ENCODE assay signal across 9 cellular contexts in the genomic region with DNA sequence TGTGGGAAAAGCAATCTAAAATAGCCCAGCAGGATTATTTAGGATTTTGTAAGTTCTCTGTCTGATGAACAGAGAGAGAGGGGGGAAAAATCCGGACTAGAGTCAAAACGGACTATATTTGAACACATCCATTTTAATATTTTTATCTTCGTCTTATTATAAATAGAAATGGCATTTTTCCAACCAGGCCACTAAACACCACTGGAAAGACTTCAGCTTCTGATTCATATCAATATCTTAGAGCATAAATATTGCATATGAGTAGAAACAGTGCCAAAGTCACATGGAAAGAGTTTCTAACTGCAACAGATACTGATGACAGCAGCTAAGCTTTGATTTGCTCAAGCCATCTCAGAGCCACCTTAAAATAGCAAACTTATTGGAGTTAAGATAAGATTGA. TPM values are rescaled to one million over a fixed set of nuclear protein-coding genes. Genes with fewer than 3 reads are reported as not detected.
DNase-seq lines count a peak whose midpoint lies in the region; ATAC-seq, FAIRE-seq and TF ChIP-seq lines count a peak whose summit lies in the region.
"Had no signal": no experiment of that assay in that cellular context is flagged by ENCODE, and none has a peak within 500 bp of the region (broad histone marks: within the 10 kb centered on the region; RNA-seq: fewer than 3 reads in every experiment).

No MANE protein-coding gene starts in this region.

- ATAC-seq in GM18907 (IDR thresholded peaks at IDR 0.05; ENCODE audit: unreplicated experiment): peak; percentile 23

- no peak for TF ChIP-seq CTCF in ascending aorta (IDR thresholded peaks at IDR 0.05)
- TF ChIP-seq CTCF in kidney epithelial cell (IDR thresholded peaks at IDR 0.05; ENCODE audit: insufficient read depth, low read length, poor library complexity, severe bottlenecking): no peak

- H3K4me3 Mint-ChIP-seq in activated T-helper 2 cell treated with anti-CD3 and anti-CD28 coated beads, Interferon-gamma antibody, Interleukin-2, Interleukin-4, amounts not matched to agents 10 μg/mL and 5 μg/mL and 100 μg/mL, durations not matched to agents 14 hours and 24 hours and 36 hours (ENCODE audit: low read depth): no peak overlapping the region

- no peaks in the 10 kb centered on the region for H3K27me3 ChIP-seq in ascending aorta
- H3K27me3 ChIP-seq in kidney epithelial cell (ENCODE audit: control insufficient read depth, insufficient read depth, low read length): no peaks in the 10 kb centered on the region

- H3K36me3 Mint-ChIP-seq in activated T-helper 2 cell treated with anti-CD3 and anti-CD28 coated beads, Interferon-gamma antibody, Interleukin-2, Interleukin-4, amounts not matched to agents 10 μg/mL and 5 μg/mL and 100 μg/mL, durations not matched to agents 14 hours and 24 hours and 36 hours (ENCODE audit: low read depth): no peaks in the 10 kb centered on the region

- H3K9me3 ChIP-seq in ascending aorta: no peaks in the 10 kb centered on the region

- H3K36me3 ChIP-seq in ascending aorta (no peaks in the 10 kb centered on the region), kidney epithelial cell (ENCODE audit: control insufficient read depth, insufficient read depth, low read length) (no peaks in the 10 kb centered on the region)

- DNase-seq in ascending aorta (ENCODE audit: low spot score in 2 of 2): no peak
- DNase-seq in kidney epithelial cell (ENCODE audit: low read depth): no peak
- DNase-seq in SW480 (ENCODE audit: low spot score): no peak
- no peak for DNase-seq in HUDEP-2 (lab: John Stamatoyannopoulos, UW; ENCODE audit: unreplicated experiment in 76 of 76)
- no peak for DNase-seq in GM19239 (ENCODE audit: insufficient read length, low spot score)
- no peak for DNase-seq in activated T-helper 2 cell treated with anti-CD3 and anti-CD28 coated beads, Interferon-gamma antibody, Interleukin-2, Interleukin-4, amounts not matched to agents 10 μg/mL and 5 μg/mL and 100 μg/mL, durations not matched to agents 14 hours and 24 hours and 36 hours (ENCODE audit: low spot score)

- intact Hi-C loops in ascending aorta (cut with DNase I): no loop called here
- intact Hi-C loops in activated T-helper 2 cell treated with anti-CD3 and anti-CD28 coated beads, Interferon-gamma antibody, Interleukin-2, Interleukin-4, amounts not matched to agents 10 μg/mL and 5 μg/mL and 100 μg/mL, durations not matched to agents 14 hours and 24 hours and 36 hours (cut with micrococcal nuclease): no loop called here

- no peak for FAIRE-seq in GM19239 (lab: Jason Lieb, UNC)
- FAIRE-seq: HTR-8/SVneo had no signal

- peak overlapping the region; percentile 2 to 47 for H3K27ac ChIP-seq in ascending aorta
- H3K27ac ChIP-seq in skin epidermis: peak overlapping the region in 10 of 21 experiments; percentile 5 to 65 (median 43)

- H3K27me3 Mint-ChIP-seq in activated T-helper 2 cell treated with anti-CD3 and anti-CD28 coated beads, Interferon-gamma antibody, Interleukin-2, Interleukin-4, amounts not matched to agents 10 μg/mL and 5 μg/mL and 100 μg/mL, durations not matched to agents 14 hours and 24 hours and 36 hours (ENCODE audit: low read depth): peaks cover 8% of the 10 kb centered on the region

- H3K27ac Mint-ChIP-seq in activated T-helper 2 cell treated with anti-CD3 and anti-CD28 coated beads, Interferon-gamma antibody, Interleukin-2, Interleukin-4, amounts not matched to agents 10 μg/mL and 5 μg/mL and 100 μg/mL, durations not matched to agents 14 hours and 24 hours and 36 hours: no peak overlapping the region

- H3K9me3 Mint-ChIP-seq in activated T-helper 2 cell treated with anti-CD3 and anti-CD28 coated beads, Interferon-gamma antibody, Interleukin-2, Interleukin-4, amounts not matched to agents 10 μg/mL and 5 μg/mL and 100 μg/mL, durations not matched to agents 14 hours and 24 hours and 36 hours: no peaks in the 10 kb centered on the region

- H3K4me3 ChIP-seq in ascending aorta: peak overlapping the region; percentile 53 to 58
- peak overlapping the region; percentile 64 for H3K4me3 ChIP-seq in kidney epithelial cell (ENCODE audit: low read depth, low read length)
- H3K4me3 ChIP-seq in skin epidermis: peak overlapping the region; percentile 3 to 45 (median 14)

- H3K4me1 Mint-ChIP-seq in activated T-helper 2 cell treated with anti-CD3 and anti-CD28 coated beads, Interferon-gamma antibody, Interleukin-2, Interleukin-4, amounts not matched to agents 10 μg/mL and 5 μg/mL and 100 μg/mL, durations not matched to agents 14 hours and 24 hours and 36 hours (ENCODE audit: low read depth): no peaks in the 10 kb centered on the region

- H3K4me1 ChIP-seq in ascending aorta: no peaks in the 10 kb centered on the region

RNA-seq across cellular contexts. Expression of a gene that starts 0.5 kb away (rescaled TPM):
- total RNA-seq in ascending aorta: 1.7 TPM
- total RNA-seq in kidney epithelial cell: 3.3 and 14.4 TPM in 2 replicates
- not detected in 2 replicates for total RNA-seq in activated T-helper 2 cell treated with anti-CD3 and anti-CD28 coated beads, Interferon-gamma antibody, Interleukin-2, Interleukin-4, amounts not matched to agents 10 μg/mL and 5 μg/mL and 100 μg/mL, durations not matched to agents 14 hours and 24 hours and 36 hours

Comparison
In these comparisons a context has a peak if more than half of its experiments do, and no peak if none do; other contexts are left out.
1. H3K4me3 ChIP-seq: peak in every context shown above with its lines; median percentile 64 in kidney epithelial cell; 56 in ascending aorta; 14 in skin epidermis.